1 cellular context compared by ENCODE assay signal in genomic region chr9:37996050-37996811, GRCh38.
TF ChIP-seq lines count a peak whose summit lies in the region.

No MANE protein-coding gene starts in this region.

TF ChIP-seq in GM23338, 12 proteins besides CTCF, POLR2A, EP300 and RAD21 (continued from another document):
- TF ChIP-seq ZNF462 (CRISPR knock-in tag; IDR thresholded peaks at IDR 0.05), result no peak
- no peak for TF ChIP-seq ZNF331 (CRISPR knock-in tag; IDR thresholded peaks at IDR 0.05; ENCODE audit: low read depth)
- no peak for TF ChIP-seq ETS1 (IDR thresholded peaks at IDR 0.05)
- TF ChIP-seq CREB1 (CRISPR knock-in tag; IDR thresholded peaks at IDR 0.05; ENCODE audit: low read depth), result no peak
- TF ChIP-seq NANOG (IDR thresholded peaks at IDR 0.05; ENCODE audit: borderline replicate concordance), result no peak
- TF ChIP-seq EZH2phosphoT487 (IDR thresholded peaks at IDR 0.05; ENCODE audit: unreplicated experiment), result no peak
- TF ChIP-seq ZNF114 (CRISPR knock-in tag; IDR thresholded peaks at IDR 0.05), result no peak
